16 cellular contexts compared by ENCODE assay signal in genomic region chr9:109249615-109250014, GRCh38.
DNase-seq lines count a peak whose midpoint lies in the region; ATAC-seq and TF ChIP-seq lines count a peak whose summit lies in the region.
"Had no signal": no experiment of that assay in that cellular context is flagged by ENCODE, and none has a peak within 500 bp of the region (broad histone marks: within the 10 kb centered on the region; RNA-seq: fewer than 3 reads in every experiment).

No MANE protein-coding gene starts in this region.

- TF ChIP-seq CTCF in cardiac muscle cell (IDR thresholded peaks at IDR 0.05; ENCODE audit: low read depth, low read length): peak; percentile 2
- TF ChIP-seq CTCF in WTC11 (IDR thresholded peaks at IDR 0.05): 0 out of 2 replicates have a peak, but pooled peaks have one; percentile 27
- no peak for TF ChIP-seq CTCF in liver (IDR thresholded peaks at IDR 0.05; ENCODE audit: low read depth, low read length, missing input control)

- no peaks in the 10 kb centered on the region for H3K9me3 Mint-ChIP-seq in WTC11
- H3K9me3 Mint-ChIP-seq: activated CD4-positive, alpha-beta memory T cell treated with anti-CD3 and anti-CD28 coated beads for 36 hours; activated naive CD4-positive, alpha-beta T cell treated with anti-CD3 and anti-CD28 coated beads, Interleukin-2, amount 50 U/mL, for 72 hours; activated T-cell treated with anti-CD3 and anti-CD28 coated beads, Interleukin-2, amount 50 U/mL, for 4 hours had no signal

- no peak overlapping the region for H3K27ac ChIP-seq in cardiac muscle cell
- H3K27ac ChIP-seq in liver (ENCODE audit: low read depth in 1 of 2, low read length in 2 of 2): peak overlapping the region; percentile 93
- H3K27ac ChIP-seq: heart right ventricle had no signal

- ATAC-seq in left cardiac atrium: no peak
- peak; percentile 70 for ATAC-seq in WTC11
- ATAC-seq in GM21526 (IDR thresholded peaks at IDR 0.05; ENCODE audit: low FRiP score, unreplicated experiment): no peak
- ATAC-seq: activated naive CD4-positive, alpha-beta T cell treated with anti-CD3 and anti-CD28 coated beads, Interleukin-2, amount 50 U/mL, for 72 hours; activated T-cell treated with anti-CD3 and anti-CD28 coated beads, Interleukin-2, amount 50 U/mL, for 4 hours; heart right ventricle; sciatic nerve had no signal

- H3K4me1 ChIP-seq in cardiac muscle cell (ENCODE audit: low read depth) (peaks cover 5% of the 10 kb centered on the region), liver (ENCODE audit: control insufficient read depth in 4 of 4, insufficient read depth in 4 of 4, low read length in 3 of 4) (peaks cover 32 to 81% (median 74%) of the 10 kb centered on the region in 4 donors), HAP-1 (no peaks in the 10 kb centered on the region)

- POLR2A ChIA-PET in WTC11 (lab: Charles Lee): no interaction called here

- WGBS in liver: 93% methylated on average over 5 of the region's 5 CpGs

- TF ChIP-seq RAD21 in liver (IDR thresholded peaks at IDR 0.05): no peak

- peaks cover 42% of the 10 kb centered on the region for H3K4me1 Mint-ChIP-seq in WTC11

- H3K9ac ChIP-seq in liver (ENCODE audit: low read depth in 1 of 2, low read length in 2 of 2): no peak overlapping the region

- peak overlapping the region; percentile 69; the same call in 1 of the 2 replicates for H3K27ac Mint-ChIP-seq in WTC11
- H3K27ac Mint-ChIP-seq: activated CD4-positive, alpha-beta memory T cell treated with anti-CD3 and anti-CD28 coated beads for 36 hours; activated naive CD4-positive, alpha-beta T cell treated with anti-CD3 and anti-CD28 coated beads, Interleukin-2, amount 50 U/mL, for 72 hours had no signal

- H3K4me3 Mint-ChIP-seq in WTC11: no peak overlapping the region
- H3K4me3 Mint-ChIP-seq: activated CD4-positive, alpha-beta memory T cell treated with anti-CD3 and anti-CD28 coated beads for 36 hours; activated T-cell treated with anti-CD3 and anti-CD28 coated beads, Interleukin-2, amount 50 U/mL, for 4 hours had no signal

- intact Hi-C loops in left cardiac atrium (cut with DNase I): no loop called here

- CTCF ChIA-PET in WTC11 (lab: Charles Lee): interaction anchor here (0.7 to 1.9 kb wide), 5 partner anchors 10 to 78 kb away, joined by 3 to 5 read pairs (median 4); no protein-coding TSS in a partner anchor

- in situ Hi-C loops in HAP-1 (cut with MboI; ENCODE audit: low sequenced_read_pairs): no loop called here

- DNase-seq in cardiac muscle cell (ENCODE audit: low read depth in 1 of 2, low spot score in 1 of 2): no peak
- no peak for DNase-seq in left cardiac atrium
- DNase-seq in WTC11 (ENCODE audit: low spot score): peak; percentile 70
- DNase-seq in HAP-1 (ENCODE audit: low spot score in 2 of 2): no peak
- no peak for DNase-seq in COLO829 (ENCODE audit: low spot score)
- no peak for DNase-seq in activated CD4-positive, alpha-beta T cell treated with anti-CD3 and anti-CD28 coated beads, Interleukin-2, amount 50 U/mL, for 48 hours
- DNase-seq: activated CD4-positive, alpha-beta memory T cell treated with anti-CD3 and anti-CD28 coated beads for 36 hours; activated T-cell treated with anti-CD3 and anti-CD28 coated beads, Interleukin-2, amount 50 U/mL, for 4 hours; heart right ventricle; MG63; NCI-H2029; nucleus accumbens had no signal

- H3K36me3 ChIP-seq in cardiac muscle cell: no peaks in the 10 kb centered on the region
- H3K36me3 ChIP-seq in liver (ENCODE audit: control insufficient read depth in 4 of 4, insufficient read depth in 3 of 4, low read depth in 1 of 4, low read length in 3 of 4): no peaks in the 10 kb centered on the region
- peaks cover 5% of the 10 kb centered on the region for H3K36me3 ChIP-seq in HAP-1 (replicated peaks)
- H3K36me3 ChIP-seq: heart right ventricle, MG63 had no signal

- peaks cover 14% of the 10 kb centered on the region for H3K36me3 Mint-ChIP-seq in WTC11
- H3K36me3 Mint-ChIP-seq: activated CD4-positive, alpha-beta memory T cell treated with anti-CD3 and anti-CD28 coated beads for 36 hours; activated naive CD4-positive, alpha-beta T cell treated with anti-CD3 and anti-CD28 coated beads, Interleukin-2, amount 50 U/mL, for 72 hours had no signal

- H3K9me3 ChIP-seq in cardiac muscle cell (ENCODE audit: low read depth) (no peaks in the 10 kb centered on the region), liver (ENCODE audit: control insufficient read depth in 4 of 4, low read length in 3 of 4) (no peaks in the 10 kb centered on the region), HAP-1 (no peaks in the 10 kb centered on the region)
- H3K9me3 ChIP-seq: heart right ventricle, MG63 had no signal

- no peaks in the 10 kb centered on the region for H3K27me3 ChIP-seq in cardiac muscle cell
- no peaks in the 10 kb centered on the region for H3K27me3 ChIP-seq in liver (ENCODE audit: control insufficient read depth in 4 of 4, insufficient read depth in 4 of 4, low read length in 3 of 4)
- no peaks in the 10 kb centered on the region for H3K27me3 ChIP-seq in HAP-1 (ENCODE audit: low read depth)
- H3K27me3 ChIP-seq: MG63 had no signal

- H3K4me3 ChIP-seq in cardiac muscle cell: no peak overlapping the region
- H3K4me3 ChIP-seq in liver (ENCODE audit: low read depth in 1 of 3, low read length in 3 of 3): no peak overlapping the region
- H3K4me3 ChIP-seq in HAP-1: no peak overlapping the region
- H3K4me3 ChIP-seq: heart right ventricle, MG63 had no signal

- no peaks in the 10 kb centered on the region; the same call in 1 of the 2 replicates for H3K27me3 Mint-ChIP-seq in WTC11 (ENCODE audit: low read depth)

TF ChIP-seq in WTC11, 78 proteins besides CTCF, POLR2A, EP300 and RAD21:
- TF ChIP-seq MXD4 (CRISPR knock-in tag; IDR thresholded peaks at IDR 0.05; ENCODE audit: borderline replicate concordance) (no peak), TEAD4 (CRISPR knock-in tag; IDR thresholded peaks at IDR 0.05) (no peak), NR3C1 (CRISPR knock-in tag; conservative IDR thresholded peaks at IDR 0.05; ENCODE audit: low read depth) (no peak), USF2 (CRISPR knock-in tag; IDR thresholded peaks at IDR 0.05) (no peak)
TF ChIP-seq in WTC11: peak in this region for 0.

TF ChIP-seq in liver, 16 proteins besides CTCF, POLR2A, EP300 and RAD21:
- no peak for TF ChIP-seq FOXA2 (IDR thresholded peaks at IDR 0.05)
- TF ChIP-seq HNF4G (IDR thresholded peaks at IDR 0.05): no peak
- TF ChIP-seq JUND (IDR thresholded peaks at IDR 0.05): no peak
- TF ChIP-seq NR2F2 (IDR thresholded peaks at IDR 0.05): no peak
- TF ChIP-seq EGR1 (IDR thresholded peaks at IDR 0.05; ENCODE audit: low read depth in 2 of 2): no peak
- no peak for TF ChIP-seq ZBTB33 (IDR thresholded peaks at IDR 0.05)
- TF ChIP-seq SP1 (IDR thresholded peaks at IDR 0.05): no peak
TF ChIP-seq in liver: peak in this region for 0.
